1 cellular context compared by ENCODE assay signal in genomic region chr1:17186216-17186894, GRCh38.
TF ChIP-seq lines count a peak whose summit lies in the region.

No MANE protein-coding gene starts in this region.

TF ChIP-seq in IMR-90, 13 proteins besides CTCF, POLR2A, EP300 and RAD21:
- TF ChIP-seq, protein P1, sequence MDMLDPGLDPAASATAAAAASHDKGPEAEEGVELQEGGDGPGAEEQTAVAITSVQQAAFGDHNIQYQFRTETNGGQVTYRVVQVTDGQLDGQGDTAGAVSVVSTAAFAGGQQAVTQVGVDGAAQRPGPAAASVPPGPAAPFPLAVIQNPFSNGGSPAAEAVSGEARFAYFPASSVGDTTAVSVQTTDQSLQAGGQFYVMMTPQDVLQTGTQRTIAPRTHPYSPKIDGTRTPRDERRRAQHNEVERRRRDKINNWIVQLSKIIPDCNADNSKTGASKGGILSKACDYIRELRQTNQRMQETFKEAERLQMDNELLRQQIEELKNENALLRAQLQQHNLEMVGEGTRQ (IDR thresholded peaks at IDR 0.05; ENCODE audit: low read depth, low read length) = no peak
- no peak for TF ChIP-seq RCOR1 (IDR thresholded peaks at IDR 0.05; ENCODE audit: insufficient replicate concordance, low read length)
- no peak for TF ChIP-seq CEBPB (IDR thresholded peaks at IDR 0.05; ENCODE audit: low read depth, low read length)
- no peak for TF ChIP-seq ELK1 (IDR thresholded peaks at IDR 0.05; ENCODE audit: borderline replicate concordance, low read depth, low read length)
- TF ChIP-seq MAFK (IDR thresholded peaks at IDR 0.05; ENCODE audit: low read depth, low read length) = no peak
- no peak for TF ChIP-seq MAZ (IDR thresholded peaks at IDR 0.05; ENCODE audit: borderline replicate concordance, low read depth, low read length)
- no peak for TF ChIP-seq RFX5 (IDR thresholded peaks at IDR 0.05; ENCODE audit: low read depth, low read length)
- no peak for TF ChIP-seq MXI1 (IDR thresholded peaks at IDR 0.05; ENCODE audit: borderline replicate concordance, low read depth, low read length)
- TF ChIP-seq CHD1 (IDR thresholded peaks at IDR 0.05; ENCODE audit: low read depth, low read length) = no peak
- no peak for TF ChIP-seq BHLHE40 (IDR thresholded peaks at IDR 0.05; ENCODE audit: low read depth, low read length)
- TF ChIP-seq NFE2L2 (IDR thresholded peaks at IDR 0.05; ENCODE audit: low read depth, low read length) = no peak
- TF ChIP-seq SMC3 (IDR thresholded peaks at IDR 0.05; ENCODE audit: low read depth, low read length) = no peak
- TF ChIP-seq FOS (IDR thresholded peaks at IDR 0.05; ENCODE audit: low read depth, low read length) = no peak
TF ChIP-seq in IMR-90: peak in this region for 0.
